Comparison of ENCODE assay signal across 21 cellular contexts in the genomic region with DNA sequence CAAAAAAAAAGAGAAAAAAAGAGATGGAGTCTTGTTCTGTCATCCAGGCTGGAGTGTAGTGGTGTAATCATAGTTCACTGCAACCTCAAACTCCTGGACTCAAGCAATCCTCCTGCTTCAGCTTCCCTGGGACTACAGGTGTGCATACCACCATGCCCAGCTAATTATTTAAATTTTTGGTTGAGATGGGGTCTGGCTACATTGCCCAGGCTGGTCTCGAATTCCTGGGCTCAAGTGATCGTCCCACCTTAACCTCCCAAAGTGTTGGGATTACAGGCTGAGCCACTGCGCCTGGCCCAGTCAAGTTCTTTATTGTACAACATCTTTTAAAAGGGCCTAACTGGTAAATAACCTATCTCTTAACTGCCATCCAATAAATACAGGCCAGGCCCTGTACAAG. TPM values are rescaled to one million over a fixed set of nuclear protein-coding genes. Genes with fewer than 3 reads are reported as not detected.
"Had no signal": no experiment of that assay in that cellular context is flagged by ENCODE, and none has a peak within 500 bp of the region (broad histone marks: within the 10 kb centered on the region; RNA-seq: fewer than 3 reads in every experiment).

No MANE protein-coding gene starts in this region.

- H3K4me2 ChIP-seq: KMS-11 had no signal

- H3K4me3 ChIP-seq: SJCRH30 had no signal

- H3K9ac ChIP-seq: KMS-11 had no signal

- H3K36me3 ChIP-seq: SJCRH30 had no signal

- H3K9me3 ChIP-seq: SJCRH30 had no signal

- H3K27me3 ChIP-seq: SJCRH30 had no signal

- H3K27ac ChIP-seq: HL-60, KMS-11, SJCRH30 had no signal

- DNase-seq: MV-4-11, NCI-H1048, NCI-H1105, NCI-H1417, NCI-H1436 treated with DMSO at 0.1 percent for 48 hours, NCI-H1694, NCI-H187 treated with DMSO at 0.1 percent for 48 hours, NCI-H2029 treated with DMSO at 0.1 percent for 48 hours, NCI-H2227 treated with DMSO at 0.1 percent for 48 hours, NCI-H524, NCI-H526 treated with DMSO at 0.1 percent for 48 hours, NCI-H748 treated with DMSO at 0.1 percent for 48 hours, Right ventricle myocardium superior, RPMI8226, SJCRH30 had no signal

- H3K4me1 ChIP-seq: SJCRH30 had no signal

- ATAC-seq: SK-N-SH treated with all-trans-retinoic acid at 6 μM for 48 hours had no signal

RNA-seq across cellular contexts. Expression of a gene that starts 27.7 kb away (rescaled TPM):
- total RNA-seq: LHCN-M2, MCF 10A, NCI-H460 had no signal
